ENCODE assay signal across 30 cellular contexts in genomic region chr1:192771341-192771740, GRCh38.
"Had no signal": no experiment of that assay in that cellular context is flagged by ENCODE, and none has a peak within 500 bp of the region (broad histone marks: within the 10 kb centered on the region; RNA-seq: fewer than 3 reads in every experiment).

No MANE protein-coding gene starts in this region.

- H3K4me3 ChIP-seq: ascending aorta, cardiac muscle cell had no signal

- H3K36me3 ChIP-seq: ascending aorta, cardiac muscle cell had no signal

- H3K27ac ChIP-seq: ascending aorta, cardiac muscle cell, VCaP had no signal

- H3K27me3 ChIP-seq: ascending aorta, cardiac muscle cell had no signal

- ATAC-seq: activated CD4-positive, alpha-beta T cell treated with anti-CD3 and anti-CD28 coated beads for 36 hours; activated CD4-positive, CD25-positive, alpha-beta regulatory T cell treated with anti-CD3 and anti-CD28 coated beads, Interleukin-2, amount 50 U/mL, for 24 hours; activated CD8-positive, alpha-beta memory T cell treated with anti-CD3 and anti-CD28 coated beads, Interleukin-2, amount 10 ng/mL, durations not matched to agents 7 days and 5 days; activated CD8-positive, alpha-beta T cell treated with anti-CD3 and anti-CD28 coated beads, Interleukin-2, amount 10 ng/mL, durations not matched to agents 7 days and 5 days; activated naive CD8-positive, alpha-beta T cell treated with anti-CD3 and anti-CD28 coated beads, Interleukin-2, amount 50 U/mL, for 24 hours had no signal

- DNase-seq: activated CD4-positive, alpha-beta memory T cell treated with anti-CD3 and anti-CD28 coated beads, Interleukin-2, amount 10 ng/mL, durations not matched to agents 7 days and 5 days; activated CD4-positive, alpha-beta T cell treated with anti-CD3 and anti-CD28 coated beads for 1 hour; activated CD4-positive, alpha-beta T cell treated with anti-CD3 and anti-CD28 coated beads for 36 hours; activated CD4-positive, alpha-beta T cell treated with anti-CD3 and anti-CD28 coated beads for 48 hours; activated CD4-positive, alpha-beta T cell treated with anti-CD3 and anti-CD28 coated beads, Interleukin-2, amount 10 ng/mL, durations not matched to agents 7 days and 5 days; activated CD4-positive, alpha-beta T cell treated with anti-CD3 and anti-CD28 coated beads, Interleukin-2, amount 50 U/mL, for 48 hours; activated CD4-positive, CD25-positive, alpha-beta regulatory T cell; activated CD8-positive, alpha-beta memory T cell treated with anti-CD3 and anti-CD28 coated beads for 24 hours; activated CD8-positive, alpha-beta memory T cell treated with anti-CD3 and anti-CD28 coated beads, Interleukin-2, amount 10 ng/mL, durations not matched to agents 7 days and 5 days; activated CD8-positive, alpha-beta memory T cell treated with anti-CD3 and anti-CD28 coated beads, Interleukin-2, amount 50 U/mL, for 48 hours; activated CD8-positive, alpha-beta T cell treated with anti-CD3 and anti-CD28 coated beads, Interleukin-2, amount 10 ng/mL, durations not matched to agents 7 days and 5 days; activated effector memory CD4-positive, alpha-beta T cell treated with Interleukin-2 at 50 U/mL for 16 hours; activated gamma-delta T cell; activated naive CD4-positive, alpha-beta T cell treated with anti-CD3 and anti-CD28 coated beads, Interleukin-2, amount 10 ng/mL, durations not matched to agents 7 days and 5 days; activated naive CD4-positive, alpha-beta T cell treated with Interleukin-2 at 50 U/mL for 16 hours; activated naive CD8-positive, alpha-beta T cell treated with anti-CD3 and anti-CD28 coated beads, Interleukin-2, amount 10 ng/mL, durations not matched to agents 7 days and 5 days; activated naive CD8-positive, alpha-beta T cell treated with anti-CD3 and anti-CD28 coated beads, Interleukin-2, amount 50 U/mL, for 24 hours; activated T-cell treated with anti-CD3 and anti-CD28 coated beads, Interleukin-2, amount 50 U/mL, for 24 hours; activated T-cell treated with anti-CD3 and anti-CD28 coated beads, Interleukin-2, amount 50 U/mL, for 48 hours; amygdala; anterior cingulate cortex; caudate nucleus; cerebellar nuclear complex; T-helper 2 cell; T-helper 9 cell had no signal

- H3K9me3 ChIP-seq: ascending aorta had no signal

- H3K4me1 ChIP-seq: ascending aorta had no signal

- FAIRE-seq: bronchial epithelial cell had no signal
